ENCODE assay signal across 35 cellular contexts in the genomic region with DNA sequence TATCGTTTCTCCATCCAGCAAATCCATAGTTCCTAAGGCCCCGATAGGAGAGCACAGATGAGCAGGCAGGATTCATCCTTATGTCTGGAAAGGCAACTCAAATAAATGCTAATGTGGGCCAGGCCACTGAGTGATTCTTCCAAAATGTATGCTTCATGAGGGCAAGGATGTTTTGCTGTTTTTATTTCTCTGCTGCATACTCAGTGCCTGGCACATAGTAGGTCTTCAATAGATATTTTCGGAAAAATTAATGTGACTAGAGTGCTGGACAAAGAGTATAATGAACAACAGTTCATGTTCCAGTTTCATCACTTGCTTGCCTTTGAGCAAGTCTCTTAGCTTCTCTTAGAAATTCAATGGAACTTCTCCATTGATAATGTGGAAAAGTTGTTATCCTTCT.
"Had no signal": no experiment of that assay in that cellular context is flagged by ENCODE, and none has a peak within 500 bp of the region (broad histone marks: within the 10 kb centered on the region; RNA-seq: fewer than 3 reads in every experiment).

No MANE protein-coding gene starts in this region.

- H3K9me3 ChIP-seq: MG63 had no signal

- H3K4me3 ChIP-seq: MG63 had no signal

- H3K36me3 ChIP-seq: MG63 had no signal

- DNase-seq: Karpas-422, Kasumi-1, MG63, MM.1S, MV-4-11, NCI-H1048, NCI-H1092, NCI-H1092 treated with DMSO at 0.1 percent for 48 hours, NCI-H1105, NCI-H1105 treated with DMSO at 0.1 percent for 48 hours, NCI-H1417, NCI-H1417 treated with DMSO at 0.1 percent for 48 hours, NCI-H1436, NCI-H1436 treated with DMSO at 0.1 percent for 48 hours, NCI-H146, NCI-H1694, NCI-H1694 treated with DMSO at 0.1 percent for 48 hours, NCI-H187, NCI-H187 treated with DMSO at 0.1 percent for 48 hours, NCI-H1930, NCI-H2029, NCI-H2029 treated with DMSO at 0.1 percent for 48 hours, NCI-H2081, NCI-H2081 treated with DMSO at 0.1 percent for 48 hours, NCI-H2107, NCI-H2171, NCI-H2171 treated with DMSO at 0.1 percent for 48 hours, NCI-H2227 treated with DMSO at 0.1 percent for 48 hours, NCI-H226, NCI-H345, NCI-H446, NCI-H446 treated with DMSO at 0.1 percent for 48 hours, NCI-H510A, NCI-H510A treated with DMSO at 0.1 percent for 48 hours, NCI-H524 had no signal

- H3K27me3 ChIP-seq: MG63 had no signal
